ENCODE assay signal across 9 cellular contexts in genomic region chr15:68815598-68815997, GRCh38. TPM values are rescaled to one million over a fixed set of nuclear protein-coding genes. Genes with fewer than 3 reads are reported as not detected.
A peak's percentile ranks its signal among the peaks of the same experiment; 100 is the strongest.
DNase-seq lines count a peak whose midpoint lies in the region; ATAC-seq and TF ChIP-seq lines count a peak whose summit lies in the region.
"Had no signal": no experiment of that assay in that cellular context is flagged by ENCODE, and none has a peak within 500 bp of the region (broad histone marks: within the 10 kb centered on the region; RNA-seq: fewer than 3 reads in every experiment).

No MANE protein-coding gene starts in this region.

- H3K4me1 Mint-ChIP-seq in CD8-positive, alpha-beta memory T cell: peaks cover 53 to 64% (median 64%) of the 10 kb centered on the region in 3 donors
- peaks cover 55% of the 10 kb centered on the region for H3K4me1 Mint-ChIP-seq in activated naive CD8-positive, alpha-beta T cell treated with anti-CD3 and anti-CD28 coated beads for 36 hours
- peaks cover 55 to 57% of the 10 kb centered on the region in 2 donors for H3K4me1 Mint-ChIP-seq in natural killer cell treated with Interleukin-12 subunit alpha and Interleukin-12 subunit beta and Interleukin-15 and Interleukin-18, amount 100 ng/mL, for 72 hours (ENCODE audit: low read depth in 2 of 2)

- dilution Hi-C loops in IMR-90 (cut with HindIII; ENCODE audit: low sequenced_read_pairs, unreplicated experiment): no loop called here

- TF ChIP-seq CTCF in IMR-90 (conservative IDR thresholded peaks at IDR 0.05; ENCODE audit: low read depth, low read length): no peak

- peaks cover 48% of the 10 kb centered on the region for H3K4me1 ChIP-seq in CD8-positive, alpha-beta memory T cell (ENCODE audit: insufficient read depth, low read length)
- peaks cover 19% of the 10 kb centered on the region for H3K4me1 ChIP-seq in IMR-90 (ENCODE audit: control insufficient read depth, insufficient read depth, low read length)

- intact Hi-C loops in IMR-90 (cut with micrococcal nuclease): loop anchor here (5.0 to 10.0 kb wide), 2 partner anchors 33 to 511 kb away; no protein-coding TSS in a partner anchor

- no peak overlapping the region for H2BK20ac ChIP-seq in IMR-90 (ENCODE audit: low read depth, low read length)

- H4K5ac ChIP-seq in IMR-90 (ENCODE audit: low read depth, low read length): no peak overlapping the region

- H3K56ac ChIP-seq in IMR-90 (ENCODE audit: extremely low read depth, insufficient read depth, low read length): no peak overlapping the region

- H3K23ac ChIP-seq in IMR-90 (ENCODE audit: low read depth, low read length): peak overlapping the region; percentile 90; the same call in 1 of the 2 replicates

- peaks cover 18% of the 10 kb centered on the region for H3K9me1 ChIP-seq in IMR-90 (ENCODE audit: insufficient read depth, low read length)

- BruUV-seq in IMR-90 (replicated peaks; lab: Mats Ljungman, UMichigan): no TSS peak

- no peak overlapping the region for H2BK120ac ChIP-seq in IMR-90 (ENCODE audit: low read depth, low read length)

- TF ChIP-seq RAD21 in IMR-90 (IDR thresholded peaks at IDR 0.05; ENCODE audit: low read length): no peak

- H4K8ac ChIP-seq in IMR-90 (ENCODE audit: low read depth in 2 of 2, low read length in 2 of 2): no peak overlapping the region

- H3K36me3 Mint-ChIP-seq in CD8-positive, alpha-beta memory T cell: peaks cover 0 to 28% (median 0%) of the 10 kb centered on the region in 3 donors
- peaks cover 47% of the 10 kb centered on the region for H3K36me3 Mint-ChIP-seq in activated naive CD8-positive, alpha-beta T cell treated with anti-CD3 and anti-CD28 coated beads for 36 hours
- H3K36me3 Mint-ChIP-seq in natural killer cell treated with Interleukin-12 subunit alpha and Interleukin-12 subunit beta and Interleukin-15 and Interleukin-18, amount 100 ng/mL, for 72 hours: peaks cover 3% of the 10 kb centered on the region

- H3K4me3 ChIP-seq in CD8-positive, alpha-beta memory T cell (ENCODE audit: low read length): no peak overlapping the region
- H3K4me3 ChIP-seq in IMR-90 (ENCODE audit: insufficient read depth, low read depth, low read length): no peak overlapping the region

- peaks cover 56% of the 10 kb centered on the region for H4K20me1 ChIP-seq in IMR-90 (ENCODE audit: insufficient read depth, low read length)

- H3K18ac ChIP-seq in IMR-90 (ENCODE audit: low read depth, low read length): no peak overlapping the region

- H2AFZ ChIP-seq in IMR-90 (replicated peaks; ENCODE audit: low read length, poor library complexity): no peak overlapping the region

- no peak for TF ChIP-seq POLR2A in IMR-90 (IDR thresholded peaks at IDR 0.05; ENCODE audit: low read depth, low read length)

- ATAC-seq in IMR-90 (ENCODE audit: low read depth) (no peak), HG02870 (IDR thresholded peaks at IDR 0.05; ENCODE audit: unreplicated experiment) (no peak), HG02588 (IDR thresholded peaks at IDR 0.05; ENCODE audit: unreplicated experiment) (no peak)
- no peak for ATAC-seq in natural killer cell treated with Interleukin-12 subunit alpha and Interleukin-12 subunit beta and Interleukin-15 and Interleukin-18, amount 100 ng/mL, for 72 hours

- peak overlapping the region in 6 of 7 donors; percentile 41 to 100 (median 98) for H3K4me3 Mint-ChIP-seq in CD8-positive, alpha-beta memory T cell
- peak overlapping the region; percentile 96 for H3K4me3 Mint-ChIP-seq in activated naive CD8-positive, alpha-beta T cell treated with anti-CD3 and anti-CD28 coated beads for 36 hours
- peak overlapping the region; percentile 98 for H3K4me3 Mint-ChIP-seq in natural killer cell treated with Interleukin-12 subunit alpha and Interleukin-12 subunit beta and Interleukin-15 and Interleukin-18, amount 100 ng/mL, for 72 hours

- H3K27me3 Mint-ChIP-seq in CD8-positive, alpha-beta memory T cell: peaks cover 0 to 2% of the 10 kb centered on the region in 2 donors
- no peaks in the 10 kb centered on the region for H3K27me3 Mint-ChIP-seq in activated naive CD8-positive, alpha-beta T cell treated with anti-CD3 and anti-CD28 coated beads for 36 hours
- H3K27me3 Mint-ChIP-seq in natural killer cell treated with Interleukin-12 subunit alpha and Interleukin-12 subunit beta and Interleukin-15 and Interleukin-18, amount 100 ng/mL, for 72 hours: no peaks in the 10 kb centered on the region

- no peak overlapping the region for H3K27ac ChIP-seq in CD8-positive, alpha-beta memory T cell (ENCODE audit: low read depth, low read length)
- H3K27ac ChIP-seq in IMR-90 (ENCODE audit: insufficient read depth, low read length): no peak overlapping the region

- no peak overlapping the region for H2BK15ac ChIP-seq in IMR-90 (ENCODE audit: low read depth, low read length)

- no peak overlapping the region for H2BK5ac ChIP-seq in IMR-90 (ENCODE audit: low read depth, low read length, poor library complexity, severe bottlenecking)

- no peaks in the 10 kb centered on the region for H3K9me3 ChIP-seq in CD8-positive, alpha-beta memory T cell (ENCODE audit: low read length)
- H3K9me3 ChIP-seq in IMR-90 (ENCODE audit: control insufficient read depth, insufficient read depth, low read length): no peaks in the 10 kb centered on the region

- no peak overlapping the region for H3K14ac ChIP-seq in IMR-90 (replicated peaks; ENCODE audit: low read depth, low read length)

- H3K9me3 Mint-ChIP-seq in CD8-positive, alpha-beta memory T cell: no peaks in the 10 kb centered on the region
- H3K9me3 Mint-ChIP-seq in activated naive CD8-positive, alpha-beta T cell treated with anti-CD3 and anti-CD28 coated beads for 36 hours: no peaks in the 10 kb centered on the region
- H3K9me3 Mint-ChIP-seq in natural killer cell treated with Interleukin-12 subunit alpha and Interleukin-12 subunit beta and Interleukin-15 and Interleukin-18, amount 100 ng/mL, for 72 hours: no peaks in the 10 kb centered on the region

- DNase-seq in CD8-positive, alpha-beta memory T cell: no peak
- DNase-seq in IMR-90 (no peak), NCI-H510A (lab: John Stamatoyannopoulos, UW) (no peak), DMS79 (lab: John Stamatoyannopoulos, UW) (no peak)
- no peak for DNase-seq in activated naive CD8-positive, alpha-beta T cell treated with anti-CD3 and anti-CD28 coated beads for 36 hours
- DNase-seq in natural killer cell treated with Interleukin-12 subunit alpha and Interleukin-12 subunit beta and Interleukin-15 and Interleukin-18, amount 100 ng/mL, for 72 hours (ENCODE audit: low spot score): no peak
- DNase-seq: NCI-H2107 had no signal

- no peak overlapping the region for H3K4me2 ChIP-seq in IMR-90 (ENCODE audit: low read depth, low read length)

- no peak overlapping the region for H4K91ac ChIP-seq in IMR-90 (ENCODE audit: insufficient read depth, low read depth, low read length)

- H3K36me3 ChIP-seq in CD8-positive, alpha-beta memory T cell (ENCODE audit: insufficient read depth, low read length): no peaks in the 10 kb centered on the region
- H3K36me3 ChIP-seq in IMR-90 (ENCODE audit: control insufficient read depth, insufficient read depth, low read length): no peaks in the 10 kb centered on the region

- H3K4ac ChIP-seq in IMR-90 (ENCODE audit: low read depth, low read length): no peak overlapping the region

- H3K27me3 ChIP-seq in CD8-positive, alpha-beta memory T cell (ENCODE audit: insufficient read depth, low read length, poor library complexity, severe bottlenecking): no peaks in the 10 kb centered on the region
- H3K27me3 ChIP-seq in IMR-90 (ENCODE audit: control insufficient read depth, insufficient read depth, low read length): no peaks in the 10 kb centered on the region

- in situ Hi-C loops in IMR-90 (cut with MboI; ENCODE audit: low sequenced_read_pairs): no loop called here

- WGBS in IMR-90 (ENCODE audit: extremely low coverage in 2 of 2, insufficient read length in 1 of 2), 2 experiments: no CpG with 5 or more reads among the region's 4 CpGs

- peaks cover 38 to 68% of the 10 kb centered on the region in 2 experiments for H3K79me1 ChIP-seq in IMR-90 (ENCODE audit: low read depth in 1 of 2, low read length in 2 of 2)

- H3K27ac Mint-ChIP-seq in CD8-positive, alpha-beta memory T cell: peak overlapping the region; percentile 31 to 99 (median 96)
- H3K27ac Mint-ChIP-seq in activated naive CD8-positive, alpha-beta T cell treated with anti-CD3 and anti-CD28 coated beads for 36 hours: peak overlapping the region; percentile 99
- H3K27ac Mint-ChIP-seq in natural killer cell treated with Interleukin-12 subunit alpha and Interleukin-12 subunit beta and Interleukin-15 and Interleukin-18, amount 100 ng/mL, for 72 hours: peak overlapping the region; percentile 95 to 96

- H2AK5ac ChIP-seq in IMR-90 (ENCODE audit: low read depth, low read length): no peak overlapping the region

- POLR2A ChIA-PET in CD8-positive, alpha-beta memory T cell (lab: Charles Lee): no interaction called here
- POLR2A ChIA-PET in IMR-90 (lab: Charles Lee; ENCODE audit: unreplicated experiment): no interaction called here

- CTCF ChIA-PET in CD8-positive, alpha-beta memory T cell (lab: Charles Lee): interaction anchor here (1.0 to 2.5 kb wide), 4 partner anchors 14 to 31 kb away, joined by 4 to 12 read pairs (median 7); no protein-coding TSS in a partner anchor
- CTCF ChIA-PET in IMR-90 (lab: Yijun Ruan, JAX): no interaction called here

- no peak overlapping the region for H2AK9ac ChIP-seq in IMR-90 (replicated peaks; ENCODE audit: low read depth, low read length, poor library complexity)

- H3K9ac ChIP-seq in IMR-90 (ENCODE audit: low read depth, low read length): no peak overlapping the region

TF ChIP-seq in IMR-90, 13 proteins besides CTCF, POLR2A, EP300 and RAD21:
- TF ChIP-seq BHLHE40 (IDR thresholded peaks at IDR 0.05; ENCODE audit: low read depth, low read length) (no peak), FOS (IDR thresholded peaks at IDR 0.05; ENCODE audit: low read depth, low read length) (no peak), CHD1 (IDR thresholded peaks at IDR 0.05; ENCODE audit: low read depth, low read length) (no peak), CEBPB (IDR thresholded peaks at IDR 0.05; ENCODE audit: low read depth, low read length) (peak; percentile 53)

RNA-seq across cellular contexts. Expression of gene ANP32A, which starts 5.1 kb away (rescaled TPM):
- 100 to 1,000 TPM; 233 to 237 TPM for total RNA-seq in CD8-positive, alpha-beta memory T cell
- polyA plus RNA-seq in CD8-positive, alpha-beta memory T cell: 94.6 TPM
- 50.0 and 72.8 TPM in 2 replicates for total RNA-seq in IMR-90 (2012; rRNA removed)
- polyA plus RNA-seq in IMR-90 (2012; rRNA removed): 49.2 and 62.4 TPM in 2 replicates
- polyA plus RNA-seq in IMR-90 (2012; cell fraction: cytosol; rRNA removed): 10.7 and 12.0 TPM in 2 replicates
- polyA plus RNA-seq in IMR-90 (2012; cell fraction: nucleus; rRNA removed; ENCODE audit: low replicate concordance): 7.1 and 25.0 TPM in 2 replicates
- 100 to 1,000 TPM; 277 to 295 TPM for total RNA-seq in activated naive CD8-positive, alpha-beta T cell treated with anti-CD3 and anti-CD28 coated beads for 36 hours
- total RNA-seq in natural killer cell treated with Interleukin-12 subunit alpha and Interleukin-12 subunit beta and Interleukin-15 and Interleukin-18, amount 100 ng/mL, for 72 hours: 100 to 1,000 TPM; 208 to 278 TPM
